In the genomic region with DNA sequence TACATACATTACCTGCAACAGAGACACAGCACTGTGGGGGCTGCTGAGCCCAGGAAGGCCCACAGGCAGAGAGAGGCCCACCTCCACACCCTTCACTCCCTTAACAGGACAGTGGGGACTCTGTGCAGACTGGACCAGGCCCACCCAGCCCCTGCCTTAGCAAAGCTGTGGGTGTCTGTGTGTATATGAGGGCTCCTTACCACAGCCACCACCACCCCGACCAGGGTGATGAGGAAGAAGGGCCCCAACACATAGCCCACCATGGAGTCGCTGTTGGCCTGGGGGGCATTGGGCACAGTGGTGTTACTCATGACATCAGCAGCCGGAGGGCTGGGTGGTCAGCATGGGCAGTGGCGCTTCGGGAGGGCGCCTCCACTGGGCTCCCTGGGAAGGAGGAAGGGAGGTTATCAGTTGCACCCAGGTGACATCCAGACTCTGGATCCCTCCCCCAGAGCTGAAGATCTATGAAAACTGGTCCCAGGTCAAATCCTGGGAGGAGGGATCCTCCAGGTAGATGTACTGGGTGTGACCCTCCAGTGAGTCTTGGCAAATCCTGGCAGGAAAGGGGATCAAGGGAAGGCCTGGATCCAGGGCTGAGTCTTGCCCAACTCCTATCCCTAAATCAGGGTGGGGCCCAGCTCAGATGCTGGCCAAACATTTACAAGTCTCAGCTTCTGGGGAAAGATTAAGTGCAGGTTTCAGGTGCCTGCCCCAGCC, we compare ENCODE assay signal across 1 cellular context.
A peak's percentile ranks its signal among the peaks of the same experiment; 100 is the strongest.
TF ChIP-seq lines count a peak whose summit lies in the region.

No MANE protein-coding gene starts in this region.

TF ChIP-seq in HepG2, 621 proteins besides CTCF, POLR2A, EP300 and RAD21:
- TF ChIP-seq, protein P1, sequence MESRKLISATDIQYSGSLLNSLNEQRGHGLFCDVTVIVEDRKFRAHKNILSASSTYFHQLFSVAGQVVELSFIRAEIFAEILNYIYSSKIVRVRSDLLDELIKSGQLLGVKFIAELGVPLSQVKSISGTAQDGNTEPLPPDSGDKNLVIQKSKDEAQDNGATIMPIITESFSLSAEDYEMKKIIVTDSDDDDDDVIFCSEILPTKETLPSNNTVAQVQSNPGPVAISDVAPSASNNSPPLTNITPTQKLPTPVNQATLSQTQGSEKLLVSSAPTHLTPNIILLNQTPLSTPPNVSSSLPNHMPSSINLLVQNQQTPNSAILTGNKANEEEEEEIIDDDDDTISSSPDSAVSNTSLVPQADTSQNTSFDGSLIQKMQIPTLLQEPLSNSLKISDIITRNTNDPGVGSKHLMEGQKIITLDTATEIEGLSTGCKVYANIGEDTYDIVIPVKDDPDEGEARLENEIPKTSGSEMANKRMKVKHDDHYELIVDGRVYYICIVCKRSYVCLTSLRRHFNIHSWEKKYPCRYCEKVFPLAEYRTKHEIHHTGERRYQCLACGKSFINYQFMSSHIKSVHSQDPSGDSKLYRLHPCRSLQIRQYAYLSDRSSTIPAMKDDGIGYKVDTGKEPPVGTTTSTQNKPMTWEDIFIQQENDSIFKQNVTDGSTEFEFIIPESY (CRISPR knock-in tag; IDR thresholded peaks at IDR 0.05): peak; percentile 87; the same call in 1 of the 2 replicates
- TF ChIP-seq EED (CRISPR knock-in tag; IDR thresholded peaks at IDR 0.05): 0 out of 2 replicates have a peak, but pooled peaks have one; percentile 27
- TF ChIP-seq, protein P2, sequence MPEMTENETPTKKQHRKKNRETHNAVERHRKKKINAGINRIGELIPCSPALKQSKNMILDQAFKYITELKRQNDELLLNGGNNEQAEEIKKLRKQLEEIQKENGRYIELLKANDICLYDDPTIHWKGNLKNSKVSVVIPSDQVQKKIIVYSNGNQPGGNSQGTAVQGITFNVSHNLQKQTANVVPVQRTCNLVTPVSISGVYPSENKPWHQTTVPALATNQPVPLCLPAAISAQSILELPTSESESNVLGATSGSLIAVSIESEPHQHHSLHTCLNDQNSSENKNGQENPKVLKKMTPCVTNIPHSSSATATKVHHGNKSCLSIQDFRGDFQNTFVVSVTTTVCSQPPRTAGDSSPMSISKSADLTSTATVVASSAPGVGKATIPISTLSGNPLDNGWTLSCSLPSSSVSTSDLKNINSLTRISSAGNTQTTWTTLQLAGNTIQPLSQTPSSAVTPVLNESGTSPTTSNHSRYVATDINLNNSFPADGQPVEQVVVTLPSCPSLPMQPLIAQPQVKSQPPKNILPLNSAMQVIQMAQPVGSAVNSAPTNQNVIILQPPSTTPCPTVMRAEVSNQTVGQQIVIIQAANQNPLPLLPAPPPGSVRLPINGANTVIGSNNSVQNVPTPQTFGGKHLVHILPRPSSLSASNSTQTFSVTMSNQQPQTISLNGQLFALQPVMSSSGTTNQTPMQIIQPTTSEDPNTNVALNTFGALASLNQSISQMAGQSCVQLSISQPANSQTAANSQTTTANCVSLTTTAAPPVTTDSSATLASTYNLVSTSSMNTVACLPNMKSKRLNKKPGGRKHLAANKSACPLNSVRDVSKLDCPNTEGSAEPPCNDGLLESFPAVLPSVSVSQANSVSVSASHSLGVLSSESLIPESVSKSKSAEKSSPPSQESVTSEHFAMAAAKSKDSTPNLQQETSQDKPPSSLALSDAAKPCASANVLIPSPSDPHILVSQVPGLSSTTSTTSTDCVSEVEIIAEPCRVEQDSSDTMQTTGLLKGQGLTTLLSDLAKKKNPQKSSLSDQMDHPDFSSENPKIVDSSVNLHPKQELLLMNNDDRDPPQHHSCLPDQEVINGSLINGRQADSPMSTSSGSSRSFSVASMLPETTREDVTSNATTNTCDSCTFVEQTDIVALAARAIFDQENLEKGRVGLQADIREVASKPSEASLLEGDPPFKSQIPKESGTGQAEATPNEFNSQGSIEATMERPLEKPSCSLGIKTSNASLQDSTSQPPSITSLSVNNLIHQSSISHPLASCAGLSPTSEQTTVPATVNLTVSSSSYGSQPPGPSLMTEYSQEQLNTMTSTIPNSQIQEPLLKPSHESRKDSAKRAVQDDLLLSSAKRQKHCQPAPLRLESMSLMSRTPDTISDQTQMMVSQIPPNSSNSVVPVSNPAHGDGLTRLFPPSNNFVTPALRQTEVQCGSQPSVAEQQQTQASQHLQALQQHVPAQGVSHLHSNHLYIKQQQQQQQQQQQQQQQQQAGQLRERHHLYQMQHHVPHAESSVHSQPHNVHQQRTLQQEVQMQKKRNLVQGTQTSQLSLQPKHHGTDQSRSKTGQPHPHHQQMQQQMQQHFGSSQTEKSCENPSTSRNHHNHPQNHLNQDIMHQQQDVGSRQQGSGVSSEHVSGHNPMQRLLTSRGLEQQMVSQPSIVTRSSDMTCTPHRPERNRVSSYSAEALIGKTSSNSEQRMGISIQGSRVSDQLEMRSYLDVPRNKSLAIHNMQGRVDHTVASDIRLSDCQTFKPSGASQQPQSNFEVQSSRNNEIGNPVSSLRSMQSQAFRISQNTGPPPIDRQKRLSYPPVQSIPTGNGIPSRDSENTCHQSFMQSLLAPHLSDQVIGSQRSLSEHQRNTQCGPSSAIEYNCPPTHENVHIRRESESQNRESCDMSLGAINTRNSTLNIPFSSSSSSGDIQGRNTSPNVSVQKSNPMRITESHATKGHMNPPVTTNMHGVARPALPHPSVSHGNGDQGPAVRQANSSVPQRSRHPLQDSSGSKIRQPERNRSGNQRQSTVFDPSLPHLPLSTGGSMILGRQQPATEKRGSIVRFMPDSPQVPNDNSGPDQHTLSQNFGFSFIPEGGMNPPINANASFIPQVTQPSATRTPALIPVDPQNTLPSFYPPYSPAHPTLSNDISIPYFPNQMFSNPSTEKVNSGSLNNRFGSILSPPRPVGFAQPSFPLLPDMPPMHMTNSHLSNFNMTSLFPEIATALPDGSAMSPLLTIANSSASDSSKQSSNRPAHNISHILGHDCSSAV (CRISPR knock-in tag; IDR thresholded peaks at IDR 0.05; ENCODE audit: borderline replicate concordance): no peak
- 0 out of 2 replicates have a peak, but pooled peaks have one; percentile 8 for TF ChIP-seq POLR2G (IDR thresholded peaks at IDR 0.05; ENCODE audit: low read depth, low read length)
